ENCODE assay signal across 1 cellular context in genomic region chr1:172826096-172826741, GRCh38.
TF ChIP-seq lines count a peak whose summit lies in the region.

No MANE protein-coding gene starts in this region.

TF ChIP-seq in K562, 482 proteins besides CTCF, POLR2A, EP300 and RAD21 (continued from another document):
- TF ChIP-seq, protein P1, sequence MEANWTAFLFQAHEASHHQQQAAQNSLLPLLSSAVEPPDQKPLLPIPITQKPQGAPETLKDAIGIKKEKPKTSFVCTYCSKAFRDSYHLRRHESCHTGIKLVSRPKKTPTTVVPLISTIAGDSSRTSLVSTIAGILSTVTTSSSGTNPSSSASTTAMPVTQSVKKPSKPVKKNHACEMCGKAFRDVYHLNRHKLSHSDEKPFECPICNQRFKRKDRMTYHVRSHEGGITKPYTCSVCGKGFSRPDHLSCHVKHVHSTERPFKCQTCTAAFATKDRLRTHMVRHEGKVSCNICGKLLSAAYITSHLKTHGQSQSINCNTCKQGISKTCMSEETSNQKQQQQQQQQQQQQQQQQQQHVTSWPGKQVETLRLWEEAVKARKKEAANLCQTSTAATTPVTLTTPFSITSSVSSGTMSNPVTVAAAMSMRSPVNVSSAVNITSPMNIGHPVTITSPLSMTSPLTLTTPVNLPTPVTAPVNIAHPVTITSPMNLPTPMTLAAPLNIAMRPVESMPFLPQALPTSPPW (CRISPR knock-in tag; IDR thresholded peaks at IDR 0.05) = no peak
- no peak for TF ChIP-seq ZNF696 (CRISPR knock-in tag; conservative IDR thresholded peaks at IDR 0.05)
- TF ChIP-seq POLR3G (IDR thresholded peaks at IDR 0.05; ENCODE audit: extremely low read depth, insufficient read length, insufficient replicate concordance) = no peak
- TF ChIP-seq ZNF584 (CRISPR knock-in tag; IDR thresholded peaks at IDR 0.05; ENCODE audit: low read depth) = no peak
- TF ChIP-seq ZFP36 (IDR thresholded peaks at IDR 0.05; ENCODE audit: low read depth, low read length, partially characterized antibody) = no peak
- TF ChIP-seq DEAF1 (CRISPR knock-in tag; IDR thresholded peaks at IDR 0.05) = peak; percentile 88
- TF ChIP-seq ZBTB26 (CRISPR knock-in tag; IDR thresholded peaks at IDR 0.05) = no peak
- no peak for TF ChIP-seq NRF1 (conservative IDR thresholded peaks at IDR 0.05 in 1 of 2, IDR thresholded peaks at IDR 0.05 in 1 of 2)
- TF ChIP-seq ZNF79 (CRISPR knock-in tag; IDR thresholded peaks at IDR 0.05; ENCODE audit: low read depth) = no peak
- TF ChIP-seq ZNF165 (CRISPR knock-in tag; IDR thresholded peaks at IDR 0.05; ENCODE audit: borderline replicate concordance) = no peak
- no peak for TF ChIP-seq KDM4B (IDR thresholded peaks at IDR 0.05; ENCODE audit: borderline replicate concordance in 2 of 2, low read depth in 1 of 2)
- TF ChIP-seq ZFP91 (CRISPR knock-in tag; IDR thresholded peaks at IDR 0.05) = no peak
- TF ChIP-seq SMAD2 (IDR thresholded peaks at IDR 0.05; ENCODE audit: low read depth, low read length) = no peak
- TF ChIP-seq THRAP3 (IDR thresholded peaks at IDR 0.05; ENCODE audit: borderline replicate concordance) = no peak
- no peak for TF ChIP-seq SMAD3 (CRISPR knock-in tag; conservative IDR thresholded peaks at IDR 0.05)
- TF ChIP-seq, protein P2, sequence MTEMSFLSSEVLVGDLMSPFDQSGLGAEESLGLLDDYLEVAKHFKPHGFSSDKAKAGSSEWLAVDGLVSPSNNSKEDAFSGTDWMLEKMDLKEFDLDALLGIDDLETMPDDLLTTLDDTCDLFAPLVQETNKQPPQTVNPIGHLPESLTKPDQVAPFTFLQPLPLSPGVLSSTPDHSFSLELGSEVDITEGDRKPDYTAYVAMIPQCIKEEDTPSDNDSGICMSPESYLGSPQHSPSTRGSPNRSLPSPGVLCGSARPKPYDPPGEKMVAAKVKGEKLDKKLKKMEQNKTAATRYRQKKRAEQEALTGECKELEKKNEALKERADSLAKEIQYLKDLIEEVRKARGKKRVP (CRISPR knock-in tag; IDR thresholded peaks at IDR 0.05) = peak; percentile 49; the same call in 1 of the 2 replicates
- no peak for TF ChIP-seq PTRF (tag; IDR thresholded peaks at IDR 0.05)
- 0 out of 2 replicates have a peak, but pooled peaks have one; percentile 51 for TF ChIP-seq FOXJ2 (tag; IDR thresholded peaks at IDR 0.05)
- TF ChIP-seq NCOA2 (IDR thresholded peaks at IDR 0.05; ENCODE audit: partially characterized antibody in 2 of 2) = no peak
- no peak for TF ChIP-seq ZNF175 (CRISPR knock-in tag; IDR thresholded peaks at IDR 0.05; ENCODE audit: low read depth)
- TF ChIP-seq PHTF2 (CRISPR knock-in tag; IDR thresholded peaks at IDR 0.05) = no peak
- TF ChIP-seq MYC (IDR thresholded peaks at IDR 0.05; ENCODE audit: low read depth, low read length) = 0 out of 2 replicates have a peak, but pooled peaks have one; percentile 17
- TF ChIP-seq MYC (CRISPR knock-in tag; IDR thresholded peaks at IDR 0.05; ENCODE audit: borderline replicate concordance, low read depth) = no peak
- TF ChIP-seq CEBPG (CRISPR knock-in tag; IDR thresholded peaks at IDR 0.05) = no peak
- TF ChIP-seq CEBPG (tag; conservative IDR thresholded peaks at IDR 0.05 in 1 of 2, IDR thresholded peaks at IDR 0.05 in 1 of 2) = peak; percentile 89 to 92
- TF ChIP-seq, protein P3, sequence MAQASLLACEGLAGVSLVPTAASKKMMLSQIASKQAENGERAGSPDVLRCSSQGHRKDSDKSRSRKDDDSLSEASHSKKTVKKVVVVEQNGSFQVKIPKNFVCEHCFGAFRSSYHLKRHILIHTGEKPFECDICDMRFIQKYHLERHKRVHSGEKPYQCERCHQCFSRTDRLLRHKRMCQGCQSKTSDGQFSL (CRISPR knock-in tag; IDR thresholded peaks at IDR 0.05) = no peak
- TF ChIP-seq, protein P3 (tag; IDR thresholded peaks at IDR 0.05) = no peak
- TF ChIP-seq ILF3 (IDR thresholded peaks at IDR 0.05; ENCODE audit: borderline replicate concordance) = no peak
- TF ChIP-seq ZNF639 (CRISPR knock-in tag; conservative IDR thresholded peaks at IDR 0.05 in 1 of 2, IDR thresholded peaks at IDR 0.05 in 1 of 2) = no peak
- TF ChIP-seq HOXB6 (CRISPR knock-in tag; IDR thresholded peaks at IDR 0.05; ENCODE audit: borderline replicate concordance) = no peak
- TF ChIP-seq NR2C1 (IDR thresholded peaks at IDR 0.05) = no peak
- TF ChIP-seq NR2C1 (tag; IDR thresholded peaks at IDR 0.05) = peak; percentile 44; the same call in 1 of the 2 replicates
- 0 out of 2 replicates have a peak, but pooled peaks have one; percentile 4 for TF ChIP-seq C11orf30 (IDR thresholded peaks at IDR 0.05; ENCODE audit: low read depth)
- TF ChIP-seq PCBP1 (IDR thresholded peaks at IDR 0.05; ENCODE audit: low read depth, low read length, poor library complexity, severe bottlenecking) = no peak
- no peak for TF ChIP-seq LARP7 (IDR thresholded peaks at IDR 0.05)
- TF ChIP-seq SMARCB1 (IDR thresholded peaks at IDR 0.05; ENCODE audit: insufficient read length, low read depth) = no peak
- no peak for TF ChIP-seq TCF7L2 (IDR thresholded peaks at IDR 0.05; ENCODE audit: low read depth, low read length)
- TF ChIP-seq PBX2 (CRISPR knock-in tag; IDR thresholded peaks at IDR 0.05; ENCODE audit: low read depth) = no peak
- peak; percentile 73 for TF ChIP-seq PBX2 (tag; conservative IDR thresholded peaks at IDR 0.05; ENCODE audit: low read depth)
- TF ChIP-seq NONO (IDR thresholded peaks at IDR 0.05; ENCODE audit: low read depth in 2 of 2, low read length in 1 of 2) = no peak
- no peak for TF ChIP-seq NCOR1 (IDR thresholded peaks at IDR 0.05)
- TF ChIP-seq ZC3H8 (IDR thresholded peaks at IDR 0.05) = no peak
- TF ChIP-seq CSDE1 (IDR thresholded peaks at IDR 0.05) = no peak
- TF ChIP-seq JUND (IDR thresholded peaks at IDR 0.05; ENCODE audit: borderline replicate concordance, low read depth, low read length) = 0 out of 2 replicates have a peak, but pooled peaks have one; percentile 3
- TF ChIP-seq JUND (tag; IDR thresholded peaks at IDR 0.05; ENCODE audit: borderline replicate concordance, low read depth, low read length) = 0 out of 3 replicates have a peak, but pooled peaks have one; percentile 10
- 0 out of 4 replicates have a peak, but pooled peaks of 1 of the 2 experiments have one; percentile 3 for TF ChIP-seq MNT (conservative IDR thresholded peaks at IDR 0.05)
- TF ChIP-seq ZNF764 (CRISPR knock-in tag; IDR thresholded peaks at IDR 0.05; ENCODE audit: low read depth) = no peak
- peak; percentile 40 for TF ChIP-seq ZNF316 (IDR thresholded peaks at IDR 0.05)
- TF ChIP-seq ZNF431 (CRISPR knock-in tag; IDR thresholded peaks at IDR 0.05) = no peak
- TF ChIP-seq SPI1 (IDR thresholded peaks at IDR 0.05; ENCODE audit: borderline replicate concordance, low read depth, low read length) = no peak
- TF ChIP-seq KDM5B (IDR thresholded peaks at IDR 0.05; ENCODE audit: insufficient replicate concordance, low read depth, low read length) = no peak
- TF ChIP-seq IFI16 (CRISPR knock-in tag; IDR thresholded peaks at IDR 0.05) = no peak
- TF ChIP-seq KLF13 (tag; IDR thresholded peaks at IDR 0.05; ENCODE audit: borderline replicate concordance, low read depth) = no peak
- TF ChIP-seq CEBPB (tag; IDR thresholded peaks at IDR 0.05) = peak; percentile 87
- no peak for TF ChIP-seq MEF2D (tag; conservative IDR thresholded peaks at IDR 0.05; ENCODE audit: low read depth)
- no peak for TF ChIP-seq ZNF253 (CRISPR knock-in tag; conservative IDR thresholded peaks at IDR 0.05)
- no peak for TF ChIP-seq PML (IDR thresholded peaks at IDR 0.05; ENCODE audit: low read length)
- TF ChIP-seq ZNF583 (CRISPR knock-in tag; IDR thresholded peaks at IDR 0.05) = no peak
- peak; percentile 38; the same call in 1 of the 2 replicates for TF ChIP-seq SMC3 (conservative IDR thresholded peaks at IDR 0.05; ENCODE audit: insufficient read depth, low read depth, low read length)
- TF ChIP-seq, protein P4, sequence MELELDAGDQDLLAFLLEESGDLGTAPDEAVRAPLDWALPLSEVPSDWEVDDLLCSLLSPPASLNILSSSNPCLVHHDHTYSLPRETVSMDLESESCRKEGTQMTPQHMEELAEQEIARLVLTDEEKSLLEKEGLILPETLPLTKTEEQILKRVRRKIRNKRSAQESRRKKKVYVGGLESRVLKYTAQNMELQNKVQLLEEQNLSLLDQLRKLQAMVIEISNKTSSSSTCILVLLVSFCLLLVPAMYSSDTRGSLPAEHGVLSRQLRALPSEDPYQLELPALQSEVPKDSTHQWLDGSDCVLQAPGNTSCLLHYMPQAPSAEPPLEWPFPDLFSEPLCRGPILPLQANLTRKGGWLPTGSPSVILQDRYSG (tag; conservative IDR thresholded peaks at IDR 0.05; ENCODE audit: low read depth) = no peak
- no peak for TF ChIP-seq CREBBP (IDR thresholded peaks at IDR 0.05; ENCODE audit: low read depth, low read length)
- TF ChIP-seq ZSCAN29 (IDR thresholded peaks at IDR 0.05) = no peak
- no peak for TF ChIP-seq PHF21A (IDR thresholded peaks at IDR 0.05; ENCODE audit: borderline replicate concordance, low read depth)
